ENCODE assay signal across 14 cellular contexts in genomic region chr21:28795251-28795650, GRCh38.
A peak's percentile ranks its signal among the peaks of the same experiment; 100 is the strongest.
DNase-seq lines count a peak whose midpoint lies in the region; ATAC-seq and TF ChIP-seq lines count a peak whose summit lies in the region.
"Had no signal": no experiment of that assay in that cellular context is flagged by ENCODE, and none has a peak within 500 bp of the region (broad histone marks: within the 10 kb centered on the region; RNA-seq: fewer than 3 reads in every experiment).

No MANE protein-coding gene starts in this region.

- TF ChIP-seq POLR2A in ovary (IDR thresholded peaks at IDR 0.05) = no peak

- H3K9me3 Mint-ChIP-seq in natural killer cell = no peaks in the 10 kb centered on the region
- H3K9me3 Mint-ChIP-seq in natural killer cell treated with Interleukin-12 subunit alpha and Interleukin-12 subunit beta and Interleukin-15 and Interleukin-18, amount 100 ng/mL, for 72 hours = no peaks in the 10 kb centered on the region
- H3K9me3 Mint-ChIP-seq in neural crest cell = no peaks in the 10 kb centered on the region
- H3K9me3 Mint-ChIP-seq: CD8-positive, alpha-beta T cell; H9 had no signal

- 56 to 65% (median 59%) methylated on average over 1 of the region's 1 CpG for WGBS in ovary, 3 donors

- H3K4me3 Mint-ChIP-seq in natural killer cell (no peak overlapping the region), neural crest cell (no peak overlapping the region)
- no peak overlapping the region for H3K4me3 Mint-ChIP-seq in natural killer cell treated with Interleukin-12 subunit alpha and Interleukin-12 subunit beta and Interleukin-15 and Interleukin-18, amount 100 ng/mL, for 72 hours
- H3K4me3 Mint-ChIP-seq: CD8-positive, alpha-beta T cell; H9 had no signal

- ATAC-seq in natural killer cell (no peak), HG03439 (IDR thresholded peaks at IDR 0.05; ENCODE audit: unreplicated experiment) (no peak)
- no peak for ATAC-seq in natural killer cell treated with Interleukin-12 subunit alpha and Interleukin-12 subunit beta and Interleukin-15 and Interleukin-18, amount 100 ng/mL, for 72 hours
- ATAC-seq: A549; CD8-positive, alpha-beta T cell; GM12878 had no signal

- H3K4me1 Mint-ChIP-seq in natural killer cell (peaks cover 42 to 48% of the 10 kb centered on the region in 2 donors), neural crest cell (peaks cover 8% of the 10 kb centered on the region)
- H3K4me1 Mint-ChIP-seq in natural killer cell treated with Interleukin-12 subunit alpha and Interleukin-12 subunit beta and Interleukin-15 and Interleukin-18, amount 100 ng/mL, for 72 hours (ENCODE audit: low read depth in 2 of 2) = peaks cover 23 to 26% of the 10 kb centered on the region in 2 donors

- H3K27ac Mint-ChIP-seq in natural killer cell (peak overlapping the region; percentile 0 to 61), neural crest cell (ENCODE audit: unreplicated experiment) (peak overlapping the region; percentile 43)
- H3K27ac Mint-ChIP-seq in natural killer cell treated with Interleukin-12 subunit alpha and Interleukin-12 subunit beta and Interleukin-15 and Interleukin-18, amount 100 ng/mL, for 72 hours = peak overlapping the region in 1 of 2 donors; percentile 59
- H3K27ac Mint-ChIP-seq: CD8-positive, alpha-beta T cell; H9 had no signal

- H3K27me3 Mint-ChIP-seq in natural killer cell (ENCODE audit: low read depth in 2 of 2) (no peaks in the 10 kb centered on the region), neural crest cell (ENCODE audit: low read depth) (no peaks in the 10 kb centered on the region)
- H3K27me3 Mint-ChIP-seq in natural killer cell treated with Interleukin-12 subunit alpha and Interleukin-12 subunit beta and Interleukin-15 and Interleukin-18, amount 100 ng/mL, for 72 hours = no peaks in the 10 kb centered on the region

- TF ChIP-seq CTCF in natural killer cell (IDR thresholded peaks at IDR 0.05) (no peak), dorsolateral prefrontal cortex (IDR thresholded peaks at IDR 0.05 in 54 of 56, conservative IDR thresholded peaks at IDR 0.05 in 2 of 56; ENCODE audit: low read depth in 1 of 56, partially characterized antibody in 56 of 56) (no peak), neural crest cell (conservative IDR thresholded peaks at IDR 0.05) (no peak), ovary (IDR thresholded peaks at IDR 0.05) (no peak)

- H3K36me3 Mint-ChIP-seq in natural killer cell (no peaks in the 10 kb centered on the region), neural crest cell (ENCODE audit: low read depth) (no peaks in the 10 kb centered on the region)
- no peaks in the 10 kb centered on the region for H3K36me3 Mint-ChIP-seq in natural killer cell treated with Interleukin-12 subunit alpha and Interleukin-12 subunit beta and Interleukin-15 and Interleukin-18, amount 100 ng/mL, for 72 hours

- intact Hi-C loops in natural killer cell (cut with micrococcal nuclease) (no loop called here), dorsolateral prefrontal cortex (cut with DNase I) (loop anchor here in 1 of 2 donors (5.0 kb wide), 1 partner anchor 48 kb away; no protein-coding TSS in a partner anchor), ovary (cut with DNase I) (no loop called here)

- H3K27me3 ChIP-seq in dorsolateral prefrontal cortex = no peaks in the 10 kb centered on the region
- no peaks in the 10 kb centered on the region for H3K27me3 ChIP-seq in ovary
- H3K27me3 ChIP-seq: BLaER1 treated with 17β-estradiol and CSF1 and Interleukin-3, amounts not matched to agents 10 nM and 100 nM had no signal

- TF ChIP-seq EP300 in ovary (IDR thresholded peaks at IDR 0.05) = no peak

- DNase-seq in natural killer cell = no peak
- no peak for DNase-seq in natural killer cell treated with Interleukin-12 subunit alpha and Interleukin-12 subunit beta and Interleukin-15 and Interleukin-18, amount 100 ng/mL, for 72 hours (ENCODE audit: low spot score)
- no peak for DNase-seq in dorsolateral prefrontal cortex
- DNase-seq in neural crest cell (ENCODE audit: low read depth, low spot score) = no peak
- no peak for DNase-seq in putamen (ENCODE audit: low spot score)
- DNase-seq in ovary = no peak
- DNase-seq: Calu3; CD8-positive, alpha-beta T cell; DMS79 treated with DMSO at 0.1 percent for 48 hours; H9 had no signal

- H3K4me3 ChIP-seq in dorsolateral prefrontal cortex (no peak overlapping the region), ovary (no peak overlapping the region)
- H3K4me3 ChIP-seq: A549; BLaER1 treated with 17β-estradiol and CSF1 and Interleukin-3, amounts not matched to agents 10 nM and 100 nM; GM12878 had no signal

- no peaks in the 10 kb centered on the region for H3K4me1 ChIP-seq in ovary (ENCODE audit: insufficient read depth)
- H3K4me1 ChIP-seq: A549 had no signal

- H3K36me3 ChIP-seq in ovary = no peaks in the 10 kb centered on the region
- H3K36me3 ChIP-seq: BLaER1 treated with 17β-estradiol and CSF1 and Interleukin-3, amounts not matched to agents 10 nM and 100 nM had no signal

- peak overlapping the region in 48 of 59 donors; percentile 1 to 84 (median 62) for H3K27ac ChIP-seq in dorsolateral prefrontal cortex
- H3K27ac ChIP-seq in ovary = no peak overlapping the region
- H3K27ac ChIP-seq: A549; BLaER1 treated with 17β-estradiol and CSF1 and Interleukin-3, amounts not matched to agents 10 nM and 100 nM had no signal

- no peaks in the 10 kb centered on the region for H3K9me3 ChIP-seq in ovary
- H3K9me3 ChIP-seq: A549 had no signal

Comparison
In these comparisons a context has a peak if more than half of its experiments do, and no peak if none do; other contexts are left out.
1. H3K27ac ChIP-seq: peak in dorsolateral prefrontal cortex (48 of 59); none in ovary (0 of 2).